In the genomic region with DNA sequence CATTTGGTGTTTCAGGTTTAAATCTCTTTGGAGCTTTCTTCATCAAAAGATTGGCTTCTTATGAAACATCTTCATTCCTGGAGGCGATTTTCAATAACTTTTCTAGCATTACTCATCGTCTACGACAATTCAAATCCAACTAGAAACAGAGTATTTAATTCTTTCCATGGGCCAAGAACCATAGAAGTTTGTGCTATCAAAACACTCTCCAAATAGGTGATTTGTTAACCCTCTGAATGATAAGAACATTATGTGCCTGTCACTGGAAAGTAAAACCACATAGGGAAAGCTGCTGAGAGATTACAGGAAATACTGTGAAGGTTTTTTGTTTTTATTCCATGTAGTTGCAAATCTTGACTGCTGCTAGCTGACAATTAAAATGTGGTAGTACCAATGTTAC, we compare ENCODE assay signal across 1 cellular context.
TF ChIP-seq lines count a peak whose summit lies in the region.

No MANE protein-coding gene starts in this region.

TF ChIP-seq in endothelial cell of umbilical vein, 7 proteins besides CTCF, POLR2A, EP300 and RAD21 (continued from another document):
- TF ChIP-seq EZH2 (IDR thresholded peaks at IDR 0.05; ENCODE audit: borderline replicate concordance, low read depth, low read length, severe bottlenecking) (no peak), FOS (IDR thresholded peaks at IDR 0.05; ENCODE audit: borderline replicate concordance, insufficient read depth, low read length) (no peak), POLR2AphosphoS5 (IDR thresholded peaks at IDR 0.05; ENCODE audit: insufficient read depth, low read depth, low read length) (no peak), JUN (IDR thresholded peaks at IDR 0.05; ENCODE audit: borderline replicate concordance, insufficient read depth, insufficient read length, low read depth) (no peak), GATA2 (IDR thresholded peaks at IDR 0.05; ENCODE audit: insufficient read depth, insufficient read length, low read depth, low read length) (no peak), MYC (IDR thresholded peaks at IDR 0.05; ENCODE audit: low read depth, low read length) (no peak)
